ENCODE assay signal across 1 cellular context in the genomic region with DNA sequence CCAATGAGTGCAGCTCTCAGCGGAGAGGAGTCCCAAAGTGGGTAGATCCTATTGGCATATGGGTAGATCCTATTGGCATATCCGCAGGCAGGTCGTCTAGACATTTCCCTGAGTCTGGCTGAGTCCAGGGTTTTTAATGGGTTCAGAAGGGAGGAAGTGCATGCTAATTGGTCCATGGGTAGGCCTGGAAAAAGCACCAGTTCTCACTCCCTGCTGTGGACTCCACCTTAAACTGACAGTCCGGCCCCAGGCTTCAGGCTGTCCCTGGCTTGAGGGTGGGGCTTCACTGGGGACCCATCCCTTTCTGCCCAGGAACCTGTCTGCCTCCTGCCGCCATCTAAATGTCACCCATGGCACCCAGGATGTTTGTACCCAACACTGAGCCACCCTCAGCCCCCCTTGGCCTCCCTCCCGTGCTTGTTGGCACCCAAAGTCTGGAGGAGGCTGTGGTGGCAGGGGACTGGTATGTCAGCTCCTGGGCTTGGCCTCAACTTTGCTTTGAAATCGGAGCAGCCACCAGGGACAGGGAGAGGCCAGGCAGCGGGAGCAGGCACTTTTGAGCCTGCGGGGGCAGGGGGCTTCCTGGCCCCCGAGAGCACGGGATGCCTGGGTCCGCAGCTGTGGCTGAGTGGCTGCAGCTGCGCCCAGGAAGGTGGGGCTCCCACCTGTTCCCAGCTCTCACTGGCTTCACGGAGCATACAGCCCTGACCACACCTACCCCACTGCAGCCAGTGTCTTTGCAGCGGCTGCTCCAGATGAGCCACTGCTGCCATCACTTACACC.
TF ChIP-seq lines count a peak whose summit lies in the region.

No MANE protein-coding gene starts in this region.

TF ChIP-seq in HepG2, 621 proteins besides CTCF, POLR2A, EP300 and RAD21:
- TF ChIP-seq RBFOX2 (IDR thresholded peaks at IDR 0.05; ENCODE audit: low read depth, low read length) (no peak), STAT5B (CRISPR knock-in tag; IDR thresholded peaks at IDR 0.05) (no peak), USF2 (IDR thresholded peaks at IDR 0.05; ENCODE audit: low read depth, low read length) (no peak), USF2 (CRISPR knock-in tag; IDR thresholded peaks at IDR 0.05; ENCODE audit: borderline replicate concordance) (no peak), KDM1A (CRISPR knock-in tag; IDR thresholded peaks at IDR 0.05) (no peak), MXD4 (CRISPR knock-in tag; IDR thresholded peaks at IDR 0.05) (no peak), ZNF879 (CRISPR knock-in tag; IDR thresholded peaks at IDR 0.05) (no peak), ZSCAN9 (CRISPR knock-in tag; IDR thresholded peaks at IDR 0.05; ENCODE audit: borderline replicate concordance) (no peak), HOXA9 (CRISPR knock-in tag; IDR thresholded peaks at IDR 0.05; ENCODE audit: borderline replicate concordance) (no peak), ZNF589 (CRISPR knock-in tag; conservative IDR thresholded peaks at IDR 0.05) (no peak), ZBTB7B (CRISPR knock-in tag; IDR thresholded peaks at IDR 0.05) (no peak)
- TF ChIP-seq, protein P1, sequence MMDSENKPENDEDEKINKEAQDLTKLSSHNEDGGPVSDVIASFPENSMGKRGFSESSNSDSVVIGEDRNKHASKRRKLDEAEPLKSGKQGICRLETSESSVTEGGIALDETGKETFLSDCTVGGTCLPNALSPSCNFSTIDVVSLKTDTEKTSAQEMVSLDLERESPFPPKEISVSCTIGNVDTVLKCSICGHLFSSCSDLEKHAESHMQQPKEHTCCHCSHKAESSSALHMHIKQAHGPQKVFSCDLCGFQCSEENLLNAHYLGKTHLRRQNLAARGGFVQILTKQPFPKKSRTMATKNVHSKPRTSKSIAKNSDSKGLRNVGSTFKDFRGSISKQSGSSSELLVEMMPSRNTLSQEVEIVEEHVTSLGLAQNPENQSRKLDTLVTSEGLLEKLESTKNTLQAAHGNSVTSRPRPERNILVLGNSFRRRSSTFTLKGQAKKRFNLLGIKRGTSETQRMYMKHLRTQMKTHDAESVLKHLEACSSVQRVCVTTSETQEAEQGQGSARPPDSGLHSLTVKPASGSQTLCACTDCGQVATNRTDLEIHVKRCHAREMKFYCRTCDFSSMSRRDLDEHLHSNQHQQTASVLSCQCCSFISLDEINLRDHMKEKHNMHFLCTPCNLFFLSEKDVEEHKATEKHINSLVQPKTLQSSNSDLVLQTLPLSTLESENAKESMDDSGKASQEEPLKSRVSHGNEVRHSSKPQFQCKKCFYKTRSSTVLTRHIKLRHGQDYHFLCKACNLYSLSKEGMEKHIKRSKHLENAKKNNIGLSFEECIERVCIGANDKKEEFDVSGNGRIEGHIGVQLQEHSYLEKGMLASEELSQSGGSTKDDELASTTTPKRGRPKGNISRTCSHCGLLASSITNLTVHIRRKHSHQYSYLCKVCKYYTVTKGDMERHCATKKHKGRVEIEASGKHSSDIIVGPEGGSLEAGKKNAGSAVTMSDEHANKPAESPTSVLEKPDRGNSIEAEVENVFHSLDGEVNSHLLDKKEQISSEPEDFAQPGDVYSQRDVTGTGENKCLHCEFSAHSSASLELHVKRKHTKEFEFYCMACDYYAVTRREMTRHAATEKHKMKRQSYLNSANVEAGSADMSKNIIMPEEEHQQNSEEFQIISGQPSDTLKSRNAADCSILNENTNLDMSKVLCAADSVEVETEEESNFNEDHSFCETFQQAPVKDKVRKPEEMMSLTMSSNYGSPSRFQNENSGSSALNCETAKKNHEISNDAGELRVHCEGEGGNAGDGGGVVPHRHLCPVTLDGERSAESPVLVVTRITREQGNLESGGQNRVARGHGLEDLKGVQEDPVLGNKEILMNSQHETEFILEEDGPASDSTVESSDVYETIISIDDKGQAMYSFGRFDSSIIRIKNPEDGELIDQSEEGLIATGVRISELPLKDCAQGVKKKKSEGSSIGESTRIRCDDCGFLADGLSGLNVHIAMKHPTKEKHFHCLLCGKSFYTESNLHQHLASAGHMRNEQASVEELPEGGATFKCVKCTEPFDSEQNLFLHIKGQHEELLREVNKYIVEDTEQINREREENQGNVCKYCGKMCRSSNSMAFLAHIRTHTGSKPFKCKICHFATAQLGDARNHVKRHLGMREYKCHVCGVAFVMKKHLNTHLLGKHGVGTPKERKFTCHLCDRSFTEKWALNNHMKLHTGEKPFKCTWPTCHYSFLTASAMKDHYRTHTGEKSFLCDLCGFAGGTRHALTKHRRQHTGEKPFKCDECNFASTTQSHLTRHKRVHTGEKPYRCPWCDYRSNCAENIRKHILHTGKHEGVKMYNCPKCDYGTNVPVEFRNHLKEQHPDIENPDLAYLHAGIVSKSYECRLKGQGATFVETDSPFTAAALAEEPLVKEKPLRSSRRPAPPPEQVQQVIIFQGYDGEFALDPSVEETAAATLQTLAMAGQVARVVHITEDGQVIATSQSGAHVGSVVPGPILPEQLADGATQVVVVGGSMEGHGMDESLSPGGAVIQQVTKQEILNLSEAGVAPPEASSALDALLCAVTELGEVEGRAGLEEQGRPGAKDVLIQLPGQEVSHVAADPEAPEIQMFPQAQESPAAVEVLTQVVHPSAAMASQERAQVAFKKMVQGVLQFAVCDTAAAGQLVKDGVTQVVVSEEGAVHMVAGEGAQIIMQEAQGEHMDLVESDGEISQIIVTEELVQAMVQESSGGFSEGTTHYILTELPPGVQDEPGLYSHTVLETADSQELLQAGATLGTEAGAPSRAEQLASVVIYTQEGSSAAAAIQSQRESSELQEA (CRISPR knock-in tag; IDR thresholded peaks at IDR 0.05; ENCODE audit: not compliant biosample characterization): no peak
